Comparison of ENCODE assay signal across 24 cellular contexts in the genomic region with DNA sequence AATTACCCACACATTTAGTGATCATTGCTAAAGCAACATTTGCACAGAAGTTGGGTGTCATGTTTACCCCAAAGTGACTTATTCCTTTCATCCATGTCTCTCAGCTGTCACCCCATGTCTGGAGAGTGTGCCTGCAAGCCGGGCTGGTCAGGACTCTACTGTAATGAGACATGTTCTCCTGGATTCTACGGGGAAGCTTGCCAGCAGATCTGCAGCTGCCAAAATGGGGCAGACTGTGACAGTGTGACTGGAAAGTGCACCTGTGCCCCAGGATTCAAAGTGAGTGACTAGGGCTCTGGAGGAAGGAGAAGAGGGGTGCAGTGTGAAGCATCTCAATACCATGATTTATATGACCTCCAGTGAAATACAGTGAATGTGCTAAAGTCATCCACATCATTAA.
"Had no signal": no experiment of that assay in that cellular context is flagged by ENCODE, and none has a peak within 500 bp of the region (broad histone marks: within the 10 kb centered on the region; RNA-seq: fewer than 3 reads in every experiment).

No MANE protein-coding gene starts in this region.

- DNase-seq: activated CD4-positive, alpha-beta memory T cell treated with anti-CD3 and anti-CD28 coated beads, Interleukin-2, amount 10 ng/mL, durations not matched to agents 7 days and 5 days; activated CD4-positive, alpha-beta T cell treated with anti-CD3 and anti-CD28 coated beads, Interleukin-2, amount 10 ng/mL, durations not matched to agents 24 days and 14 days; activated CD4-positive, CD25-positive, alpha-beta regulatory T cell treated with anti-CD3 and anti-CD28 coated beads, Interleukin-2, amount 50 U/mL, for 72 hours; activated T-cell treated with anti-CD3 and anti-CD28 coated beads, Interleukin-2, amount 50 U/mL, for 4 hours; dermis blood vessel endothelial cell; effector CD4-positive, alpha-beta T cell; esophagus squamous epithelium; foreskin melanocyte; mammary epithelial cell; naive B cell; occipital lobe; right lobe of liver; stimulated activated CD4-positive, alpha-beta T cell treated with anti-CD3 and anti-CD28 coated beads, Interleukin-12 subunit alpha, Interleukin-12 subunit beta, amount 100 ng/mL, for 4 hours; stimulated activated CD4-positive, alpha-beta T cell treated with anti-CD3 and anti-CD28 coated beads, Interleukin-4, amount 100 ng/mL, for 1 hour; stimulated activated naive CD8-positive, alpha-beta T cell treated with anti-CD3 and anti-CD28 coated beads, Interleukin-15, Interleukin-2, amounts not matched to agents 100 U/mL and 50 U/mL, for 24 hours; T-helper 17 cell; T1000; testis; transverse colon; uterus had no signal

- H3K4me1 Mint-ChIP-seq: activated CD4-positive, alpha-beta memory T cell treated with anti-CD3 and anti-CD28 coated beads, Interleukin-2, amount 10 ng/mL, durations not matched to agents 7 days and 5 days; activated CD4-positive, alpha-beta T cell treated with anti-CD3 and anti-CD28 coated beads, Interleukin-2, amount 10 ng/mL, durations not matched to agents 24 days and 14 days; activated T-helper 17 cell treated with anti-CD3 and anti-CD28 coated beads, Interleukin-2, amount 50 U/mL, for 72 hours; T-helper 17 cell had no signal

- H3K4me1 ChIP-seq: esophagus squamous epithelium, right lobe of liver, testis, transverse colon, uterus had no signal

- H3K36me3 ChIP-seq: esophagus squamous epithelium, right lobe of liver, transverse colon, uterus had no signal

- H3K27ac Mint-ChIP-seq: activated CD4-positive, alpha-beta memory T cell treated with anti-CD3 and anti-CD28 coated beads, Interleukin-2, amount 10 ng/mL, durations not matched to agents 7 days and 5 days; activated CD4-positive, alpha-beta T cell treated with anti-CD3 and anti-CD28 coated beads, Interleukin-2, amount 10 ng/mL, durations not matched to agents 24 days and 14 days; activated naive CD4-positive, alpha-beta T cell treated with anti-CD3 and anti-CD28 coated beads, Interleukin-2, amount 50 U/mL, for 72 hours; activated T-helper 17 cell treated with anti-CD3 and anti-CD28 coated beads, Interleukin-2, amount 50 U/mL, for 72 hours; T-helper 17 cell had no signal

- H3K36me3 Mint-ChIP-seq: activated naive CD4-positive, alpha-beta T cell treated with anti-CD3 and anti-CD28 coated beads, Interleukin-2, amount 50 U/mL, for 72 hours; naive B cell had no signal

- H3K4me3 Mint-ChIP-seq: activated CD4-positive, alpha-beta memory T cell treated with anti-CD3 and anti-CD28 coated beads, Interleukin-2, amount 10 ng/mL, durations not matched to agents 7 days and 5 days; activated CD4-positive, alpha-beta T cell treated with anti-CD3 and anti-CD28 coated beads, Interleukin-2, amount 10 ng/mL, durations not matched to agents 24 days and 14 days; activated T-cell treated with anti-CD3 and anti-CD28 coated beads, Interleukin-2, amount 50 U/mL, for 4 hours; activated T-helper 17 cell treated with anti-CD3 and anti-CD28 coated beads, Interleukin-2, amount 50 U/mL, for 72 hours; naive B cell; T-helper 17 cell had no signal

- H3K27ac ChIP-seq: epithelial cell of prostate, esophagus squamous epithelium, right lobe of liver, skin epidermis, testis, transverse colon, uterus had no signal

- H3K9me3 ChIP-seq: esophagus squamous epithelium, right lobe of liver, testis, transverse colon, uterus had no signal

- ATAC-seq: activated naive CD4-positive, alpha-beta T cell treated with anti-CD3 and anti-CD28 coated beads, Interleukin-2, amount 50 U/mL, for 72 hours; activated T-cell treated with anti-CD3 and anti-CD28 coated beads, Interleukin-2, amount 50 U/mL, for 4 hours; activated T-helper 17 cell treated with anti-CD3 and anti-CD28 coated beads, Interleukin-2, amount 50 U/mL, for 72 hours; right lobe of liver; stimulated activated naive CD8-positive, alpha-beta T cell treated with anti-CD3 and anti-CD28 coated beads, Interleukin-15, Interleukin-2, amounts not matched to agents 100 U/mL and 50 U/mL, for 24 hours; T-helper 17 cell had no signal

- H3K9me3 Mint-ChIP-seq: activated CD4-positive, alpha-beta memory T cell treated with anti-CD3 and anti-CD28 coated beads, Interleukin-2, amount 10 ng/mL, durations not matched to agents 7 days and 5 days; activated CD4-positive, alpha-beta T cell treated with anti-CD3 and anti-CD28 coated beads, Interleukin-2, amount 10 ng/mL, durations not matched to agents 24 days and 14 days; activated naive CD4-positive, alpha-beta T cell treated with anti-CD3 and anti-CD28 coated beads, Interleukin-2, amount 50 U/mL, for 72 hours; activated T-cell treated with anti-CD3 and anti-CD28 coated beads, Interleukin-2, amount 50 U/mL, for 4 hours; activated T-helper 17 cell treated with anti-CD3 and anti-CD28 coated beads, Interleukin-2, amount 50 U/mL, for 72 hours; naive B cell had no signal

- H3K27me3 ChIP-seq: esophagus squamous epithelium, right lobe of liver, testis, transverse colon, uterus had no signal

- H3K4me3 ChIP-seq: esophagus squamous epithelium, right lobe of liver, skin epidermis, testis, transverse colon, uterus had no signal
